Comparison of ENCODE assay signal across 8 cellular contexts in the genomic region with DNA sequence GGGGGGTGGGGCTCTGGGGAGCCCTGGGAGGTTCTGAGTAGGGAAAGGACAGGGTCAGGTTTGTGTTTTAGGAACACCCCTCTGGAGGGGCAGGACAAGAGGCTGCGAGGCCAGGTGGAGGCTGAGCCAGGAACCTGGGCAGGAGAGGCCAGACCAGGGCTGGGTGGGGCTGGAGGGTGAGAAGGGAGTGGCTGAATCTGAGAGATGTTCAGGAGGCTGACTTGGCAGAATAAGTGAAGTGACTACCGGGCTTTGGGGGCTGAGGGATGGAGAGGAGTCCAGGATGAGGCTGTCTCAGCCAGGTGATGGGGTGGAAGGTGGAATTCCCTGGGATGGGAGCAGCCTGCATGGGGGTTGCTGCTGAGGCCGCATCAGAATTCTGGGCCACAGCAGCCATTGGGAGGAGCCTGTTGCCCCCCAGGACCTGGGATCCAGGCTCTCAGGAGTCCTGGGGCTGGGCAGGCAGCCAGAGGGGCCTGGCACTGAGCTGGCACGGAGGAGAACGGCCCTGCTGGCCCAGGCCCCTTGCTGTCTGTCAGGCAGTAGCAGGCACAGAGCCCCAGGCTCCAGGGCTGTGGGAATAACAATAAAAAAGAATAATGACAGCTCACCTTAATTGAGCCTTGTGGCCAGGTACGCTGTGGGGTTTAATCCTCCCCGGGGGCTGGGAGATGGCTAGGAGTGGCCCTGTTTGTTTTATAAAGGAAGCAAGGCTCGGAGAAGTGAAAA. TPM values are rescaled to one million over a fixed set of nuclear protein-coding genes. Genes with fewer than 3 reads are reported as not detected.
DNase-seq lines count a peak whose midpoint lies in the region; ATAC-seq and TF ChIP-seq lines count a peak whose summit lies in the region.

No MANE protein-coding gene starts in this region.

- WGBS in adrenal gland, 4 donors: 20 to 30% (median 24%) methylated on average over 6 to 8 of the region's 8 CpGs

- peak overlapping the region; percentile 69 to 84 (median 78) for H3K9ac ChIP-seq in BLaER1 treated with 17β-estradiol and CSF1 and Interleukin-3, amounts not matched to agents 10 nM and 100 nM
- H3K9ac ChIP-seq in HUES6 (ENCODE audit: low read length) (peak overlapping the region; percentile 24), muscle layer of colon (ENCODE audit: low read length) (no peak overlapping the region)

- intact Hi-C loops in adrenal gland (cut with DNase I): no loop called here

- DNase-seq in adrenal gland (peak in 2 of 7 donors; percentile 32 to 45), islet precursor cell (no peak), SHP77 (lab: John Stamatoyannopoulos, UW) (no peak), mucosa of gallbladder (ENCODE audit: low spot score) (no peak)

- ATAC-seq in HG03460 (IDR thresholded peaks at IDR 0.05; ENCODE audit: unreplicated experiment): no peak

- H4K20me1 ChIP-seq in BLaER1 treated with 17β-estradiol and CSF1 and Interleukin-3, amounts not matched to agents 10 nM and 100 nM: peaks cover 0 to 58% (median 38%) of the 10 kb centered on the region in 11 experiments; a peak in 16 of 22 replicates

- peaks cover 55 to 67% (median 62%) of the 10 kb centered on the region in 10 experiments for H3K4me1 ChIP-seq in BLaER1 treated with 17β-estradiol and CSF1 and Interleukin-3, amounts not matched to agents 10 nM and 100 nM
- peaks cover 40% of the 10 kb centered on the region for H3K4me1 ChIP-seq in HUES6 (ENCODE audit: control insufficient read depth, insufficient read depth, low read length)
- H3K4me1 ChIP-seq in adrenal gland (replicated peaks in 1 of 2): peaks cover 35 to 59% of the 10 kb centered on the region in 2 donors
- peaks cover 54% of the 10 kb centered on the region for H3K4me1 ChIP-seq in muscle layer of colon (ENCODE audit: insufficient read depth, low read length)

- H3K4me2 ChIP-seq in BLaER1 treated with 17β-estradiol and CSF1 and Interleukin-3, amounts not matched to agents 10 nM and 100 nM: peak overlapping the region; percentile 86 to 98 (median 96)

- H3K27ac ChIP-seq in BLaER1 treated with 17β-estradiol and CSF1 and Interleukin-3, amounts not matched to agents 10 nM and 100 nM: peak overlapping the region; percentile 71 to 91 (median 86)
- H3K27ac ChIP-seq in HUES6 (ENCODE audit: low read depth, low read length) (no peak overlapping the region), adrenal gland (peak overlapping the region; percentile 0 to 82 (median 75)), muscle layer of colon (ENCODE audit: low read depth, low read length) (peak overlapping the region; percentile 62)

- H3K9me3 ChIP-seq in BLaER1 treated with 17β-estradiol and CSF1 and Interleukin-3, amounts not matched to agents 10 nM and 100 nM (replicated peaks in 1 of 11): no peaks in the 10 kb centered on the region
- H3K9me3 ChIP-seq in HUES6 (ENCODE audit: control insufficient read depth, insufficient read depth, low read depth, low read length) (no peaks in the 10 kb centered on the region), adrenal gland (replicated peaks in 1 of 3) (no peaks in the 10 kb centered on the region), muscle layer of colon (ENCODE audit: low read length) (no peaks in the 10 kb centered on the region)

- no peak for TF ChIP-seq POLR2A in adrenal gland (IDR thresholded peaks at IDR 0.05)

- H3K4me3 ChIP-seq in BLaER1 treated with 17β-estradiol and CSF1 and Interleukin-3, amounts not matched to agents 10 nM and 100 nM: peak overlapping the region; percentile 19 to 82 (median 48); a peak in 19 of 20 replicates
- H3K4me3 ChIP-seq in HUES6 (ENCODE audit: low read depth, low read length) (no peak overlapping the region), adrenal gland (no peak overlapping the region), muscle layer of colon (ENCODE audit: low read depth in 1 of 2, low read length in 2 of 2) (peak overlapping the region in 1 of 2 donors; percentile 8)

- peaks cover 17 to 48% (median 36%) of the 10 kb centered on the region in 11 experiments for H3K36me3 ChIP-seq in BLaER1 treated with 17β-estradiol and CSF1 and Interleukin-3, amounts not matched to agents 10 nM and 100 nM
- H3K36me3 ChIP-seq in HUES6 (ENCODE audit: control insufficient read depth, insufficient read depth, low read length): peaks cover 37% of the 10 kb centered on the region
- peaks cover 0 to 19% of the 10 kb centered on the region in 2 donors for H3K36me3 ChIP-seq in adrenal gland (replicated peaks in 1 of 2)
- H3K36me3 ChIP-seq in muscle layer of colon (ENCODE audit: insufficient read depth, low read length): peaks cover 17% of the 10 kb centered on the region

- TF ChIP-seq CTCF in adrenal gland (IDR thresholded peaks at IDR 0.05): no peak

- H3K27me3 ChIP-seq in BLaER1 treated with 17β-estradiol and CSF1 and Interleukin-3, amounts not matched to agents 10 nM and 100 nM: no peaks in the 10 kb centered on the region
- H3K27me3 ChIP-seq in HUES6 (ENCODE audit: control insufficient read depth, insufficient read depth, low read length) (no peaks in the 10 kb centered on the region), adrenal gland (no peaks in the 10 kb centered on the region), muscle layer of colon (ENCODE audit: control insufficient read depth in 1 of 2, insufficient read depth in 2 of 2, low read length in 2 of 2) (no peaks in the 10 kb centered on the region)

RNA-seq across cellular contexts. Expression of a gene that starts 3.3 kb away (rescaled TPM):
- 10 to 100 TPM; 56.3 to 97.6 (median 74.4) TPM for total RNA-seq in adrenal gland
- polyA plus RNA-seq in adrenal gland: 100 to 1,000 TPM in 1 of 3 donors, 10 to 100 TPM in 2; 42.3 to 135 (median 75.4) TPM
- 66.2 TPM for total RNA-seq in mucosa of gallbladder

RNA-seq across cellular contexts. Expression of a gene that starts 53.4 kb away (rescaled TPM):
- 10 to 100 TPM in 7 of 8 donors, 1 to 10 TPM in 1; 4.4 to 67.0 (median 24.0) TPM for total RNA-seq in adrenal gland
- 10 to 100 TPM in 2 of 3 donors, 1 to 10 TPM in 1; 2.7 to 69.0 (median 17.2) TPM for polyA plus RNA-seq in adrenal gland
- total RNA-seq in mucosa of gallbladder: 52.0 TPM

Comparison
In these comparisons a context has a peak if more than half of its experiments do, and no peak if none do; other contexts are left out.
1. H3K4me3 ChIP-seq: peak in BLaER1 treated with 17β-estradiol and CSF1 and Interleukin-3, amounts not matched to agents 10 nM and 100 nM (10 of 10); none in HUES6 (single experiment) and adrenal gland (0 of 4).